9 cellular contexts compared by ENCODE assay signal in the genomic region with DNA sequence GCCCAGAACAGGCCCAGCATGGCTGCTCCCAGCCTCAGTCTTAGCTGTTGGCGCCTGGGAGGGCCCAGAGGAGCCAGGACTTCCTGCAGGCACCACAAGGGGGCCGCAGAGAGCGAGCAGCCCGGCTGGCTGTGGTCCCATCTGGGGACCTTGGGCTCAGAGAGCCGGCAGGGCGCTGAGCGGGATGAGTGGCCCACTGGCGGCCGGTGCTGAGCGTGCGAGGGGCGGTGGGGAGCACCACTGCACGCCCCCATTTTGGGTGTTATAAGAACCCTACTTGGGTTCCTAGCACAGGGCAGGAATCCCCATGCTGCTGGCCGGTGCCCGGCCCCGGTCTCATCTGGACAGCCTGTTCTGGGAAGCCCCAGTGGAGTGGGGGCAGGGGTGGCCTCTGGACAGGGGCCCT. TPM values are rescaled to one million over a fixed set of nuclear protein-coding genes. Genes with fewer than 3 reads are reported as not detected.
DNase-seq lines count a peak whose midpoint lies in the region; ATAC-seq, FAIRE-seq and TF ChIP-seq lines count a peak whose summit lies in the region.
"Had no signal": no experiment of that assay in that cellular context is flagged by ENCODE, and none has a peak within 500 bp of the region (broad histone marks: within the 10 kb centered on the region; RNA-seq: fewer than 3 reads in every experiment).

No MANE protein-coding gene starts in this region.

- H4K20me1 ChIP-seq in GM12878 (ENCODE audit: control insufficient read depth, insufficient read depth) = no peaks in the 10 kb centered on the region

- ATAC-seq in GM12878 = peak; percentile 98
- ATAC-seq in GM21723 (IDR thresholded peaks at IDR 0.05; ENCODE audit: unreplicated experiment) = no peak
- ATAC-seq in HG03378 (IDR thresholded peaks at IDR 0.05; ENCODE audit: unreplicated experiment) = no peak

- H3K27ac ChIP-seq in HL-60 (replicated peaks) = no peak overlapping the region
- H3K27ac ChIP-seq in GM12878 (ENCODE audit: control insufficient read depth, insufficient read depth) = no peak overlapping the region
- H3K27ac ChIP-seq: SJSA1 had no signal

- RAD21 ChIA-PET in GM12878 (lab: Charles Lee; ENCODE audit: unreplicated experiment) = interaction anchor here (1.0 kb wide), 1 partner anchor 41 kb away, joined by 4 read pairs; no protein-coding TSS in a partner anchor

- H3K4me2 ChIP-seq in GM12878 (ENCODE audit: control insufficient read depth, insufficient read depth) = no peak overlapping the region

- H3K4me3 Mint-ChIP-seq in Calu3 (ENCODE audit: low read depth, unreplicated experiment) = no peak overlapping the region

- intact Hi-C loops in Calu3 (cut with micrococcal nuclease; ENCODE audit: unreplicated experiment) = no loop called here
- intact Hi-C loops in GM12878 (cut with micrococcal nuclease; ENCODE audit: unreplicated experiment) = loop anchor here (1.0 kb wide), 1 partner anchor 41 kb away; no protein-coding TSS in a partner anchor

- FAIRE-seq in GM12878 (lab: Jason Lieb, UNC) = no peak

- no peak overlapping the region for H3K27ac Mint-ChIP-seq in Calu3 (ENCODE audit: unreplicated experiment)

- no peaks in the 10 kb centered on the region for H3K9me3 ChIP-seq in GM12878 (replicated peaks; ENCODE audit: control insufficient read depth, insufficient read depth, low read length)
- H3K9me3 ChIP-seq: SJSA1 had no signal

- WGBS in GM12878 (ENCODE audit: insufficient coverage, insufficient replicate concordance, low lambda C conversion rate, missing lambda C conversion rate) = 61% methylated on average over 16 of the region's 16 CpGs

- POLR2A ChIA-PET in GM12878 (lab: Charles Lee) = no interaction called here

- DNase-seq in Calu3 (peak; percentile 76), HL-60 (ENCODE audit: low read depth in 1 of 2, low spot score in 1 of 2) (peak in 1 of 2 experiments; percentile 41), UCSD-AML1 (lab: John Stamatoyannopoulos, UW; ENCODE audit: unreplicated experiment) (peak; percentile 41), GM12878 (ENCODE audit: low read depth, low spot score) (no peak), iPS-NIHi11 (ENCODE audit: low spot score) (peak; percentile 96)
- peak; percentile 61 for DNase-seq in stimulated activated CD4-positive, alpha-beta T cell treated with anti-CD3 and anti-CD28 coated beads, Interleukin-12 subunit alpha, Interleukin-12 subunit beta, amount 100 ng/mL, for 4 hours

- H3K4me3 ChIP-seq in HL-60 (replicated peaks; ENCODE audit: insufficient read depth, low read length) (no peak overlapping the region), GM12878 (no peak overlapping the region)
- H3K4me3 ChIP-seq: SJSA1 had no signal

- TF ChIP-seq POLR2A in GM12878 (IDR thresholded peaks at IDR 0.05; ENCODE audit: low read depth, low read length) = no peak

- SMC1A ChIA-PET in GM12878 (lab: Charles Lee; ENCODE audit: uncharacterized antibody, unreplicated experiment) = no interaction called here

- H3K4me1 Mint-ChIP-seq in Calu3 (ENCODE audit: low read depth, unreplicated experiment) = no peaks in the 10 kb centered on the region

- no peaks in the 10 kb centered on the region for H3K79me2 ChIP-seq in GM12878 (ENCODE audit: control insufficient read depth, insufficient read depth, low read length)

- H3K9ac ChIP-seq in GM12878 (ENCODE audit: control insufficient read depth, insufficient read depth, low read length) = no peak overlapping the region

- peaks cover 0 to 27% of the 10 kb centered on the region in 2 experiments; a peak in 3 of 4 replicates for H3K36me3 ChIP-seq in GM12878 (ENCODE audit: control insufficient read depth in 2 of 2, insufficient read depth in 2 of 2, low read length in 1 of 2)

- no peak overlapping the region for H2AFZ ChIP-seq in GM12878 (ENCODE audit: control insufficient read depth, low read depth, low read length)

- H3K27me3 Mint-ChIP-seq in Calu3 (ENCODE audit: unreplicated experiment) = no peaks in the 10 kb centered on the region

- TF ChIP-seq EP300 in GM12878 (IDR thresholded peaks at IDR 0.05; ENCODE audit: borderline replicate concordance in 1 of 2, control insufficient read depth in 1 of 2, low read depth in 2 of 2, low read length in 2 of 2) = no peak

- peak; percentile 70 for TF ChIP-seq CTCF in Calu3 (IDR thresholded peaks at IDR 0.05; ENCODE audit: unreplicated experiment)
- TF ChIP-seq CTCF in HL-60 (IDR thresholded peaks at IDR 0.05; ENCODE audit: insufficient read depth, low read length) = peak; percentile 49
- peak; percentile 56 to 80 (median 62) for TF ChIP-seq CTCF in GM12878 (IDR thresholded peaks at IDR 0.05 in 2 of 3, conservative IDR thresholded peaks at IDR 0.05 in 1 of 3; ENCODE audit: control insufficient read depth in 2 of 3, extremely low read depth in 1 of 3, insufficient read depth in 1 of 3, low read depth in 3 of 3, low read length in 3 of 3)

- H3K36me3 Mint-ChIP-seq in Calu3 (ENCODE audit: insufficient read depth, unreplicated experiment) = peaks cover 20% of the 10 kb centered on the region

- H3K27me3 ChIP-seq in HL-60 (ENCODE audit: insufficient read depth, poor library complexity, severe bottlenecking) (no peaks in the 10 kb centered on the region), GM12878 (replicated peaks in 1 of 2; ENCODE audit: control insufficient read depth in 2 of 2, insufficient read depth in 2 of 2, low read length in 1 of 2) (no peaks in the 10 kb centered on the region)
- H3K27me3 ChIP-seq: SJSA1 had no signal

- no peaks in the 10 kb centered on the region for H3K4me1 ChIP-seq in GM12878 (ENCODE audit: control insufficient read depth, insufficient read depth, low read length)
- H3K4me1 ChIP-seq: SJSA1 had no signal

- TF ChIP-seq RAD21 in GM12878 (IDR thresholded peaks at IDR 0.05; ENCODE audit: insufficient read depth, low read depth, low read length) = peak; percentile 49

- CTCF ChIA-PET in Calu3 (lab: Charles Lee) = interaction anchor here (0.8 kb wide), 1 partner anchor 23 kb away, joined by 3 read pairs; no protein-coding TSS in a partner anchor
- CTCF ChIA-PET in GM12878 (lab: Yijun Ruan, JAX) = interaction anchor here (0.7 kb wide), 1 partner anchor 58 kb away, joined by 3 read pairs; no protein-coding TSS in a partner anchor

- H3K9me3 Mint-ChIP-seq in Calu3 (ENCODE audit: low read depth, unreplicated experiment) = no peaks in the 10 kb centered on the region

- in situ Hi-C loops in GM12878 (cut with MboI) = no loop called here

- no TSS peak for BruUV-seq in Calu3 (replicated peaks; lab: Mats Ljungman, UMichigan)
- no TSS peak for BruUV-seq in GM12878 (replicated peaks; lab: Mats Ljungman, UMichigan)

RNA-seq across cellular contexts. Expression of gene CRIP2, which starts 25.9 kb away (rescaled TPM):
- total RNA-seq in Calu3 (2022) (70.1 and 71.8 TPM in 2 replicates), GM12878 (2014; rRNA removed) (0.11 TPM in 1 of 2 replicates, not detected in the other), GM12878 (2014; rRNA removed; fragmentation: Illumina TruSeq; extraction: Trizol) (not detected in 2 replicates), GM12878 (2021) (0.49 and 0.61 TPM in 2 replicates)
- not detected in 2 replicates for total RNA-seq in GM12878 (2013; cell fraction: nucleolus; rRNA removed)
- not detected for polyA plus RNA-seq in GM12878 (2011; ENCODE audit: low read depth)
- polyA plus RNA-seq in GM12878 (2011; rRNA removed) (0.04 TPM in 1 of 2 replicates, not detected in the other), GM12878 (2014; fragmentation: Illumina TruSeq; extraction: Trizol) (not detected in 2 replicates), GM12878 (2014; fragmentation: Nextera tagmentation; extraction: Ambion mirVana) (not detected), GM12878 (2014; rRNA removed) (not detected in 2 replicates), GM12878 (2016; fragmentation: Nextera tagmentation; extraction: Ambion mirVana) (under 1 TPM; 0.37 to 0.62 TPM)
- 0.39 and 0.40 TPM in 2 replicates for polyA plus RNA-seq in GM12878 (2011; cell fraction: cytosol; rRNA removed)
- polyA plus RNA-seq in GM12878 (2011; cell fraction: nucleus; rRNA removed) = 0.37 and 0.57 TPM in 2 replicates
- polyA plus RNA-seq in GM12878 (2012) = 0.15 and 0.22 TPM in 2 replicates
- not detected in 2 replicates for polyA minus RNA-seq in GM12878 (2011; rRNA and poly(A)+ RNA removed)
- polyA minus RNA-seq in GM12878 (2011; cell fraction: cytosol; rRNA and poly(A)+ RNA removed) = 2.9 and 4.2 TPM in 2 replicates
- polyA minus RNA-seq in GM12878 (2011; cell fraction: nucleus; rRNA and poly(A)+ RNA removed) = 1.4 TPM in 1 of 2 replicates, not detected in the other

RNA-seq across cellular contexts. Expression of gene MTA1, which starts 29.1 kb away (rescaled TPM):
- 161 and 168 TPM in 2 replicates for total RNA-seq in Calu3 (2022)
- 130 and 153 TPM in 2 replicates for total RNA-seq in GM12878 (2013; cell fraction: nucleolus; rRNA removed)
- total RNA-seq in GM12878 (2014; rRNA removed) = 53.3 and 62.6 TPM in 2 replicates
- total RNA-seq in GM12878 (2014; rRNA removed; fragmentation: Illumina TruSeq; extraction: Trizol) = 28.1 and 30.8 TPM in 2 replicates
- total RNA-seq in GM12878 (2021) = 138 and 162 TPM in 2 replicates
- polyA plus RNA-seq in GM12878 (2011; ENCODE audit: low read depth) = 20.4 TPM
- 26.0 and 52.3 TPM in 2 replicates for polyA plus RNA-seq in GM12878 (2011; rRNA removed)
- polyA plus RNA-seq in GM12878 (2011; cell fraction: cytosol; rRNA removed) = 41.2 and 55.8 TPM in 2 replicates
- 459 and 605 TPM in 2 replicates for polyA plus RNA-seq in GM12878 (2011; cell fraction: nucleus; rRNA removed)
- polyA plus RNA-seq in GM12878 (2012) = 68.8 and 74.0 TPM in 2 replicates
- 9.6 and 30.4 TPM in 2 replicates for polyA plus RNA-seq in GM12878 (2014; fragmentation: Illumina TruSeq; extraction: Trizol)
- polyA plus RNA-seq in GM12878 (2014; fragmentation: Nextera tagmentation; extraction: Ambion mirVana) = under 1 TPM; 0.14 to 0.69 TPM
- polyA plus RNA-seq in GM12878 (2014; rRNA removed) = 114 and 134 TPM in 2 replicates
- polyA plus RNA-seq in GM12878 (2016; fragmentation: Nextera tagmentation; extraction: Ambion mirVana) = 10 to 100 TPM in 1 of 2 experiments, 1 to 10 TPM in 1; 7.7 to 10.3 TPM
- polyA minus RNA-seq in GM12878 (2011; rRNA and poly(A)+ RNA removed) = 22.1 and 40.2 TPM in 2 replicates
- 42.9 and 49.3 TPM in 2 replicates for polyA minus RNA-seq in GM12878 (2011; cell fraction: cytosol; rRNA and poly(A)+ RNA removed)
- 62.5 and 113 TPM in 2 replicates for polyA minus RNA-seq in GM12878 (2011; cell fraction: nucleus; rRNA and poly(A)+ RNA removed)

RNA-seq across cellular contexts. Expression of gene CRIP1, which starts 38.0 kb away (rescaled TPM):
- total RNA-seq in Calu3 (2022) (7.1 and 13.2 TPM in 2 replicates), GM12878 (2014; rRNA removed) (99.4 and 101 TPM in 2 replicates), GM12878 (2014; rRNA removed; fragmentation: Illumina TruSeq; extraction: Trizol) (87.3 and 90.6 TPM in 2 replicates), GM12878 (2021) (177 and 188 TPM in 2 replicates)
- 20.9 and 21.9 TPM in 2 replicates for total RNA-seq in GM12878 (2013; cell fraction: nucleolus; rRNA removed)
- polyA plus RNA-seq in GM12878 (2011; ENCODE audit: low read depth) = 110 TPM
- polyA plus RNA-seq in GM12878 (2011; rRNA removed) (36.3 and 174 TPM in 2 replicates), GM12878 (2014; fragmentation: Illumina TruSeq; extraction: Trizol) (8.1 and 81.1 TPM in 2 replicates), GM12878 (2014; fragmentation: Nextera tagmentation; extraction: Ambion mirVana) (100 to 1,000 TPM in 1 of 2 experiments, 10 to 100 TPM in 1; 66.8 to 134 TPM), GM12878 (2014; rRNA removed) (259 and 269 TPM in 2 replicates), GM12878 (2016; fragmentation: Nextera tagmentation; extraction: Ambion mirVana) (100 to 1,000 TPM; 207 to 230 TPM)
- polyA plus RNA-seq in GM12878 (2011; cell fraction: cytosol; rRNA removed) = 236 and 406 TPM in 2 replicates
- polyA plus RNA-seq in GM12878 (2011; cell fraction: nucleus; rRNA removed) = 273 and 302 TPM in 2 replicates
- polyA plus RNA-seq in GM12878 (2012) = 224 and 253 TPM in 2 replicates
- polyA minus RNA-seq in GM12878 (2011; rRNA and poly(A)+ RNA removed) = 26.0 and 61.0 TPM in 2 replicates
- 42.5 and 76.2 TPM in 2 replicates for polyA minus RNA-seq in GM12878 (2011; cell fraction: cytosol; rRNA and poly(A)+ RNA removed)
- polyA minus RNA-seq in GM12878 (2011; cell fraction: nucleus; rRNA and poly(A)+ RNA removed) = 17.5 and 28.7 TPM in 2 replicates

RNA-seq across cellular contexts. Expression of gene TEDC1, which starts 42.3 kb away (rescaled TPM):
- total RNA-seq in Calu3 (2022) (33.7 and 36.8 TPM in 2 replicates), GM12878 (2014; rRNA removed) (23.0 and 25.8 TPM in 2 replicates), GM12878 (2014; rRNA removed; fragmentation: Illumina TruSeq; extraction: Trizol) (2.9 and 5.1 TPM in 2 replicates), GM12878 (2021) (30.5 and 34.2 TPM in 2 replicates)
- 15.3 and 19.0 TPM in 2 replicates for total RNA-seq in GM12878 (2013; cell fraction: nucleolus; rRNA removed)
- polyA plus RNA-seq in GM12878 (2011; ENCODE audit: low read depth) = 1.9 TPM
- polyA plus RNA-seq in GM12878 (2011; rRNA removed) (1.7 and 6.0 TPM in 2 replicates), GM12878 (2014; fragmentation: Illumina TruSeq; extraction: Trizol) (0.10 and 0.76 TPM in 2 replicates), GM12878 (2014; fragmentation: Nextera tagmentation; extraction: Ambion mirVana) (1 to 10 TPM in 1 of 2 experiments, under 1 TPM in 1; 0.19 to 1.6 TPM), GM12878 (2014; rRNA removed) (27.8 and 32.6 TPM in 2 replicates), GM12878 (2016; fragmentation: Nextera tagmentation; extraction: Ambion mirVana) (10 to 100 TPM; 23.3 to 29.9 TPM)
- polyA plus RNA-seq in GM12878 (2011; cell fraction: cytosol; rRNA removed) = 8.1 and 18.8 TPM in 2 replicates
- polyA plus RNA-seq in GM12878 (2011; cell fraction: nucleus; rRNA removed) = 26.6 and 44.6 TPM in 2 replicates
- 7.2 and 9.4 TPM in 2 replicates for polyA plus RNA-seq in GM12878 (2012)
- polyA minus RNA-seq in GM12878 (2011; rRNA and poly(A)+ RNA removed) = 6.5 and 9.2 TPM in 2 replicates
- polyA minus RNA-seq in GM12878 (2011; cell fraction: cytosol; rRNA and poly(A)+ RNA removed) = 4.4 and 5.8 TPM in 2 replicates
- polyA minus RNA-seq in GM12878 (2011; cell fraction: nucleus; rRNA and poly(A)+ RNA removed) = 8.9 and 18.4 TPM in 2 replicates

RNA-seq across cellular contexts. Expression of gene TEX22, which starts 50.4 kb away (rescaled TPM):
- total RNA-seq in Calu3 (2022) (1.6 and 2.8 TPM in 2 replicates), GM12878 (2014; rRNA removed) (0.49 and 1.0 TPM in 2 replicates), GM12878 (2014; rRNA removed; fragmentation: Illumina TruSeq; extraction: Trizol) (0.54 and 0.64 TPM in 2 replicates), GM12878 (2021) (2.7 and 4.0 TPM in 2 replicates)
- 1.2 and 2.5 TPM in 2 replicates for total RNA-seq in GM12878 (2013; cell fraction: nucleolus; rRNA removed)
- polyA plus RNA-seq in GM12878 (2011; ENCODE audit: low read depth) = 0.18 TPM
- polyA plus RNA-seq in GM12878 (2011; rRNA removed) (0.12 and 0.15 TPM in 2 replicates), GM12878 (2014; fragmentation: Illumina TruSeq; extraction: Trizol) (0.12 TPM in 1 of 2 replicates, not detected in the other), GM12878 (2014; fragmentation: Nextera tagmentation; extraction: Ambion mirVana) (under 1 TPM in 1 of 2 experiments, not detected in 1; 0.02 TPM), GM12878 (2014; rRNA removed) (0.63 and 0.80 TPM in 2 replicates), GM12878 (2016; fragmentation: Nextera tagmentation; extraction: Ambion mirVana) (1 to 10 TPM; 1.1 to 1.3 TPM)
- polyA plus RNA-seq in GM12878 (2011; cell fraction: cytosol; rRNA removed) = 0.15 and 0.32 TPM in 2 replicates
- 2.1 and 2.2 TPM in 2 replicates for polyA plus RNA-seq in GM12878 (2011; cell fraction: nucleus; rRNA removed)
- 0.32 and 0.34 TPM in 2 replicates for polyA plus RNA-seq in GM12878 (2012)
- polyA minus RNA-seq in GM12878 (2011; rRNA and poly(A)+ RNA removed) = 0.10 and 0.15 TPM in 2 replicates
- polyA minus RNA-seq in GM12878 (2011; cell fraction: cytosol; rRNA and poly(A)+ RNA removed) = not detected in 2 replicates
- 0.38 and 0.60 TPM in 2 replicates for polyA minus RNA-seq in GM12878 (2011; cell fraction: nucleus; rRNA and poly(A)+ RNA removed)

Comparison
In these comparisons a context has a peak if more than half of its experiments do, and no peak if none do; other contexts are left out.
1. RNA of gene CRIP2, which starts 25.9 kb away (total RNA-seq): 70.1 to 71.8 TPM in Calu3; 0.11 to 0.61 TPM in GM12878; every median in the first group is over 10 times any median in the second.
2. Peak in every context shown above with its lines, with median percentiles within 50 percentile points of each other: CTCF ChIP-seq.